Comparison of ENCODE assay signal across 8 cellular contexts in the genomic region with DNA sequence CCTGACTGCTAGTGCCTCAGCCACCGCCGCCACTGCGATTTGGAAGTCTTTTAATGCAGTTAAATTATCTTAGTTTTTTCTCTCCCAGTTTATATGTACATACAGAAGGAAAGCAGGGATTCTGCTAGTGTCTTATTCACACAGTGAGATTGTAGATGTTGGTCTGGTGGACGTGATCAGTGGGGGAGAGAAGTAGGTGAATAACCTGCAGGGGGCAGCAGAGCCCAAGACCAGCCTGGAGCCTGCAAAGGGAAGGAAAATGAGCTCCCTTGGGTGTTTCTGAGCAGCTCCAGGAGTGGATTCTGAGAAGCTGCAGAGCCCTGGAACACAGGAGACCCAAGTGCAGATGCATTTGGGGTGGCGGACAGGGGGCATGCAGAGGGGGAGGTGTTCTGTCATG. TPM values are rescaled to one million over a fixed set of nuclear protein-coding genes. Genes with fewer than 3 reads are reported as not detected.
DNase-seq lines count a peak whose midpoint lies in the region; ATAC-seq and TF ChIP-seq lines count a peak whose summit lies in the region.

No MANE protein-coding gene starts in this region.

- H3K27ac ChIP-seq in OCI-LY3 (ENCODE audit: low read length) (no peak overlapping the region), osteoblast (ENCODE audit: low read depth, low read length) (no peak overlapping the region), testis (no peak overlapping the region)

- H3K79me2 ChIP-seq in OCI-LY3 (ENCODE audit: low read length) (peaks cover 22% of the 10 kb centered on the region), osteoblast (ENCODE audit: insufficient read depth, low read length) (peaks cover 8% of the 10 kb centered on the region)

- H2AFZ ChIP-seq in OCI-LY3 (ENCODE audit: low read depth, low read length) = peak overlapping the region; percentile 58
- no peak overlapping the region for H2AFZ ChIP-seq in osteoblast (ENCODE audit: low read length)

- H3K4me3 ChIP-seq in OCI-LY3 (ENCODE audit: low read length) (0 out of 2 replicates have a peak overlapping the region, but pooled peaks have one; percentile 75), fibroblast of villous mesenchyme (ENCODE audit: low read depth, low read length) (no peak overlapping the region), osteoblast (ENCODE audit: insufficient read depth, low read length) (no peak overlapping the region), testis (no peak overlapping the region)

- peak; percentile 48 to 54 for ATAC-seq in activated T-cell treated with anti-CD3 and anti-CD28 coated beads, Interleukin-2, amount 50 U/mL, for 72 hours (replicated peaks in 1 of 2)
- ATAC-seq in GM18867 (IDR thresholded peaks at IDR 0.05; ENCODE audit: unreplicated experiment) = no peak

- H3K36me3 Mint-ChIP-seq in activated T-cell treated with anti-CD3 and anti-CD28 coated beads, Interleukin-2, amount 50 U/mL, for 72 hours (ENCODE audit: insufficient read depth in 2 of 2) = peaks cover 7 to 18% of the 10 kb centered on the region in 2 donors

- WGBS in testis, 2 donors = 55 to 57% methylated on average over 5 of the region's 5 CpGs

- H3K9ac ChIP-seq in OCI-LY3 (ENCODE audit: low read length) = no peak overlapping the region

- H3K9me3 ChIP-seq in OCI-LY3 (ENCODE audit: insufficient read depth, low read length) = no peaks in the 10 kb centered on the region
- H3K9me3 ChIP-seq in osteoblast (ENCODE audit: low read depth, low read length) = no peaks in the 10 kb centered on the region
- no peaks in the 10 kb centered on the region for H3K9me3 ChIP-seq in testis

- peaks cover 0 to 4% of the 10 kb centered on the region in 2 donors for H3K9me3 Mint-ChIP-seq in activated T-cell treated with anti-CD3 and anti-CD28 coated beads, Interleukin-2, amount 50 U/mL, for 72 hours

- H3K4me3 Mint-ChIP-seq in activated T-cell treated with anti-CD3 and anti-CD28 coated beads, Interleukin-2, amount 50 U/mL, for 72 hours = peak overlapping the region; percentile 36 to 44

- H3K4me1 Mint-ChIP-seq in activated T-cell treated with anti-CD3 and anti-CD28 coated beads, Interleukin-2, amount 50 U/mL, for 72 hours (ENCODE audit: low read depth) = peaks cover 29% of the 10 kb centered on the region

- no peaks in the 10 kb centered on the region for H4K20me1 ChIP-seq in OCI-LY3 (ENCODE audit: insufficient read depth, low read length)
- no peaks in the 10 kb centered on the region for H4K20me1 ChIP-seq in osteoblast (ENCODE audit: insufficient read depth, low read length)

- H3K4me2 ChIP-seq in OCI-LY3 (ENCODE audit: low read length) (peak overlapping the region; percentile 84), osteoblast (ENCODE audit: insufficient read depth, low read length) (no peak overlapping the region)

- no peak for TF ChIP-seq POLR2A in testis (IDR thresholded peaks at IDR 0.05)

- H3K27me3 ChIP-seq in OCI-LY3 (ENCODE audit: low read depth, low read length) = no peaks in the 10 kb centered on the region
- no peaks in the 10 kb centered on the region for H3K27me3 ChIP-seq in osteoblast (ENCODE audit: insufficient read depth, low read length)
- H3K27me3 ChIP-seq in testis = no peaks in the 10 kb centered on the region

- H3K4me1 ChIP-seq in OCI-LY3 (ENCODE audit: low read length) = peaks cover 14% of the 10 kb centered on the region
- H3K4me1 ChIP-seq in osteoblast (ENCODE audit: insufficient read depth, low read length) = peaks cover 3% of the 10 kb centered on the region
- no peaks in the 10 kb centered on the region for H3K4me1 ChIP-seq in testis

- H3K36me3 ChIP-seq in OCI-LY3 (replicated peaks; ENCODE audit: low read depth, low read length) (peaks cover 18% of the 10 kb centered on the region), osteoblast (ENCODE audit: insufficient read depth, low read length) (peaks cover 4% of the 10 kb centered on the region), testis (ENCODE audit: low read depth, missing control alignments) (no peaks in the 10 kb centered on the region)

- no peak overlapping the region for H3K27ac Mint-ChIP-seq in activated T-cell treated with anti-CD3 and anti-CD28 coated beads, Interleukin-2, amount 50 U/mL, for 72 hours

- no peaks in the 10 kb centered on the region for H3K27me3 Mint-ChIP-seq in activated T-cell treated with anti-CD3 and anti-CD28 coated beads, Interleukin-2, amount 50 U/mL, for 72 hours (ENCODE audit: low read depth)

- intact Hi-C loops in testis (cut with DNase I; ENCODE audit: low total_unique reads) = no loop called here

- TF ChIP-seq CTCF in OCI-LY3 (IDR thresholded peaks at IDR 0.05; ENCODE audit: low read depth, low read length) (peak; percentile 93), fibroblast of villous mesenchyme (IDR thresholded peaks at IDR 0.05; ENCODE audit: insufficient read depth, low read depth, low read length) (peak; percentile 64), osteoblast (IDR thresholded peaks at IDR 0.05; ENCODE audit: extremely low read depth, low read depth, low read length) (peak; percentile 66), testis (IDR thresholded peaks at IDR 0.05) (peak; percentile 14 to 57 (median 46))

- DNase-seq in NCI-H187 (lab: John Stamatoyannopoulos, UW) (peak; percentile 5 to 6), NCI-H187 treated with DMSO at 0.1 percent for 48 hours (lab: John Stamatoyannopoulos, UW) (no peak), fibroblast of villous mesenchyme (ENCODE audit: low read depth) (peak; percentile 68), osteoblast (ENCODE audit: insufficient read length, low spot score, missing footprints) (peak; percentile 89), testis (peak; percentile 77)
- DNase-seq in activated T-cell treated with anti-CD3 and anti-CD28 coated beads, Interleukin-2, amount 50 U/mL, for 72 hours = peak; percentile 74 to 82

RNA-seq across cellular contexts. Expression of gene ZNF844, which starts 26.3 kb away (rescaled TPM):
- 1 to 10 TPM; 3.6 to 8.4 TPM for total RNA-seq in activated T-cell treated with anti-CD3 and anti-CD28 coated beads, Interleukin-2, amount 50 U/mL, for 72 hours
- total RNA-seq in fibroblast of villous mesenchyme = 1.3 and 1.7 TPM in 2 replicates
- total RNA-seq in osteoblast = 10.0 and 10.9 TPM in 2 replicates
- 10 to 100 TPM; 15.7 to 18.0 TPM for total RNA-seq in testis
- polyA plus RNA-seq in testis (ENCODE audit: insufficient read depth, low read depth, low replicate concordance) = 10.3 TPM

RNA-seq across cellular contexts. Expression of gene ZNF878, which starts 38.0 kb away (rescaled TPM):
- under 1 TPM; 0.39 to 0.55 TPM for total RNA-seq in activated T-cell treated with anti-CD3 and anti-CD28 coated beads, Interleukin-2, amount 50 U/mL, for 72 hours
- total RNA-seq in fibroblast of villous mesenchyme (under 0.01 TPM in 2 replicates), osteoblast (0.29 and 0.36 TPM in 2 replicates), testis (1 to 10 TPM in 1 of 2 donors, under 1 TPM in 1; 0.31 to 1.1 TPM)
- polyA plus RNA-seq in testis (ENCODE audit: insufficient read depth, low read depth, low replicate concordance) = 0.54 TPM

RNA-seq across cellular contexts. Expression of gene ZNF20, which starts 49.3 kb away (rescaled TPM):
- total RNA-seq in activated T-cell treated with anti-CD3 and anti-CD28 coated beads, Interleukin-2, amount 50 U/mL, for 72 hours = 1 to 10 TPM; 2.7 to 3.4 TPM
- 3.5 and 6.0 TPM in 2 replicates for total RNA-seq in fibroblast of villous mesenchyme
- total RNA-seq in osteoblast = 6.9 and 9.4 TPM in 2 replicates
- total RNA-seq in testis = 1 to 10 TPM; 7.5 to 8.9 TPM
- 10.9 TPM for polyA plus RNA-seq in testis (ENCODE audit: insufficient read depth, low read depth, low replicate concordance)

RNA-seq across cellular contexts. Expression of gene ZNF433, which starts 55.3 kb away (rescaled TPM):
- total RNA-seq in activated T-cell treated with anti-CD3 and anti-CD28 coated beads, Interleukin-2, amount 50 U/mL, for 72 hours = 1 to 10 TPM; 1.6 to 2.3 TPM
- 1.3 and 4.2 TPM in 2 replicates for total RNA-seq in fibroblast of villous mesenchyme
- total RNA-seq in osteoblast = 4.1 and 5.1 TPM in 2 replicates
- 10 to 100 TPM; 26.1 to 43.4 TPM for total RNA-seq in testis
- polyA plus RNA-seq in testis (ENCODE audit: insufficient read depth, low read depth, low replicate concordance) = 46.6 TPM
